In the genomic region with DNA sequence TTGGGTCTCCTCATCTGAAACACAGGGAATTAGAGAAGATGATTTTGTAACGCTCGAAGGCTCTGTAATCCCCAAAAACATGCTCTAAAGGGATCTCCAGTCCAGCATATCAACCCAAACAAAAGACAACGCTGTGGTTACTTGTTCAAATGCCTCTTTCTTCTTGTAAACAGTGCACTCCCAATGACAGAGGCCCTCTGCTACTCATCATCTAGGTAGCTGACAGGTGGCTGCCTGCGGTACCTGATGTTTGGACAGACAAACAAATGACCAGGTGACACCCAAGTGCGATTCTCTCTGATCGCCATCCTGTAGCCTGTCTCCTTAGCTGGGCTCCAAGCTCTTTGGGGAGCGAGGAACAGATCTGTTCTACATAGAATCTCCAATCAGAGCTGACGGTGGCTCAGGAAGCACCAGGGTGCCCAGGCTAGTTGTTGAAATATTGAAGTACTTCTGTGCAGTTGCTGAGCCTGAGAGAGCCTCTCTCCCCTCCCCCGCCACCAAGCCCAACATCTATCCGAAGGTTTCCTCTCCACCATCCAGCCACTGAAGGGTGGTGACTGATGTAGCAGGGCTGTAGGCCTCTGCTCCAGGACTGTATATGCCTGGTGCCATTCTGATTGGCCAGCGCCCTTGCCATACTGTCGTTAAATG, we compare ENCODE assay signal across 1 cellular context.
TF ChIP-seq lines count a peak whose summit lies in the region.

No MANE protein-coding gene starts in this region.

TF ChIP-seq in HepG2, 621 proteins besides CTCF, POLR2A, EP300 and RAD21 (continued from another document):
- TF ChIP-seq BRD4 (CRISPR knock-in tag; IDR thresholded peaks at IDR 0.05) (0 out of 2 replicates have a peak, but pooled peaks have one; percentile 40), ZNF367 (CRISPR knock-in tag; IDR thresholded peaks at IDR 0.05; ENCODE audit: borderline replicate concordance) (no peak), ZFY (CRISPR knock-in tag; IDR thresholded peaks at IDR 0.05) (peak; percentile 5; the same call in 1 of the 2 replicates)
